Comparison of ENCODE assay signal across 21 cellular contexts in the genomic region with DNA sequence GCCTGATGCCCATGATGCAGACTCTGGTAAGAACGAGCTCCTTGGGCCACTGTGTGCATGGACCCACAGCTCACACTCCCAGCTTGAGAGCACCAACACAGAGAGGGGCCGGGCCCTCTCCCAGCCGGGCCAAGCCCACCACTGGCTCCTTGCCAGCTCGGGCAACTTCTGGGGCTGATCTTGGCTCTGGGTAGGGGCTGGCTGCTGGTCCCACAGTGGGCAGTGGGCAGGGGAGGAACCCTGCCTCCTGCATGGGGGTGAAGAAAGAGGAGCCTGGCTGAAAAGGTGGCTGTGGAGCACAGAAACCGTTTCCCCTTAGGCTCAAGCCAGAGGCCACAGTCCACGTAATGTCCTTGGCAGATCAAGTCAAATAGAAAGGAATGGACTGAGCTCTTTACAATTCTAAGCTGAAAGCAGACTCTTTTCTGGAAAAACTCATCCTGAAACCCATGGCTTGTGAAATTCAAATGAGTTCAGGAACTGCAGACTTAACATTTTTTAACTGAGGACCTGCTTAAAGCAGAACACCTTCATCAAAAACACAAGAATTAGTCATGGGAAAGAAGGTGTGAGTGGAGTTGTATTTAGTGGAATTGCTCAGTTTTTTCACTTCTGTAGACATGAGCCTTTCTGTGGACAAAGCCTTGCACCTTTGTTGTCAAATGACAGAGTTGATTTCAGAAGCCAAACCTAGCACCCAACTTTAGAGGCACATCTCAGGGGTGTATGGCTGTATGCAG.
DNase-seq lines count a peak whose midpoint lies in the region; ATAC-seq, FAIRE-seq and TF ChIP-seq lines count a peak whose summit lies in the region.
"Had no signal": no experiment of that assay in that cellular context is flagged by ENCODE, and none has a peak within 500 bp of the region (broad histone marks: within the 10 kb centered on the region; RNA-seq: fewer than 3 reads in every experiment).

No MANE protein-coding gene starts in this region.

- H3K9me3 ChIP-seq in left ventricle myocardium inferior (replicated peaks) (no peaks in the 10 kb centered on the region), H1 (ENCODE audit: insufficient read depth in 2 of 2, low read depth in 1 of 2, low read length in 1 of 2) (no peaks in the 10 kb centered on the region), osteoblast (ENCODE audit: low read depth, low read length) (no peaks in the 10 kb centered on the region)
- H3K9me3 ChIP-seq: spleen had no signal

- H4K20me1 ChIP-seq in H1 (replicated peaks in 1 of 2; ENCODE audit: control insufficient read depth in 1 of 2, insufficient read depth in 2 of 2, low read length in 2 of 2), result no peaks in the 10 kb centered on the region
- no peaks in the 10 kb centered on the region for H4K20me1 ChIP-seq in osteoblast (ENCODE audit: insufficient read depth, low read length)

- H2BK120ac ChIP-seq in H1 (replicated peaks; ENCODE audit: low read depth, low read length), result no peak overlapping the region

- POLR2A ChIA-PET in H1 (lab: Charles Lee; ENCODE audit: partially characterized antibody), result interaction anchor here (0.6 to 1.3 kb wide), 2 partner anchors 14 to 163 kb away, joined by 3 read pairs; no protein-coding TSS in a partner anchor

- ATAC-seq in Right ventricle myocardium superior (ENCODE audit: poor library complexity), result no peak
- ATAC-seq: foreskin keratinocyte had no signal

- 0 out of 2 replicates have a peak overlapping the region, but pooled peaks have one; percentile 63 for H2BK12ac ChIP-seq in H1 (ENCODE audit: low read depth, low read length)

- H3K4me3 Mint-ChIP-seq in activated T-helper 1 cell treated with anti-CD3 and anti-CD28 coated beads, Interleukin-12 subunit alpha, Interleukin-12 subunit beta, Interleukin-2, Interleukin-4 antibody, amounts not matched to agents 30 ng/mL and 10 ng/mL and 1 ng/mL, durations not matched to agents 14 hours and 24 hours and 36 hours, result no peak overlapping the region
- H3K4me3 Mint-ChIP-seq: activated B cell treated with CpG ODN at 0.5 μM for 24 hours; CD4-positive, CD25-positive, alpha-beta regulatory T cell; T-helper 2 cell treated with Interferon-gamma antibody and Interleukin-4, amounts not matched to agents 5 μg/mL and 100 μg/mL, for 36 hours had no signal

- H3K9me3 Mint-ChIP-seq in activated T-helper 1 cell treated with anti-CD3 and anti-CD28 coated beads, Interleukin-12 subunit alpha, Interleukin-12 subunit beta, Interleukin-2, Interleukin-4 antibody, amounts not matched to agents 30 ng/mL and 10 ng/mL and 1 ng/mL, durations not matched to agents 14 hours and 24 hours and 36 hours, result no peaks in the 10 kb centered on the region
- H3K9me3 Mint-ChIP-seq: activated B cell treated with CpG ODN at 0.5 μM for 24 hours; CD4-positive, CD25-positive, alpha-beta regulatory T cell; T-helper 2 cell treated with Interferon-gamma antibody and Interleukin-4, amounts not matched to agents 5 μg/mL and 100 μg/mL, for 36 hours had no signal

- DNase-seq in left ventricle myocardium inferior (no peak), Right ventricle myocardium superior (no peak), H1 (ENCODE audit: low read depth in 1 of 2, low spot score in 2 of 2) (no peak), osteoblast (ENCODE audit: insufficient read length, low spot score, missing footprints) (peak; percentile 71), DMS 273 (lab: John Stamatoyannopoulos, UW; ENCODE audit: unreplicated experiment) (no peak), KG1 (lab: John Stamatoyannopoulos, UW) (no peak), globus pallidus (ENCODE audit: low spot score) (no peak)
- DNase-seq in activated T-helper 1 cell treated with anti-CD3 and anti-CD28 coated beads, Interleukin-12 subunit alpha, Interleukin-12 subunit beta, Interleukin-2, Interleukin-4 antibody, amounts not matched to agents 30 ng/mL and 10 ng/mL and 1 ng/mL, durations not matched to agents 14 hours and 24 hours and 36 hours (ENCODE audit: low spot score), result no peak
- DNase-seq: activated B cell treated with CpG ODN at 0.5 μM for 24 hours; activated effector memory CD4-positive, alpha-beta T cell treated with anti-CD3 and anti-CD28 coated beads, Interleukin-2, amount 50 U/mL, for 16 hours; CD4-positive, CD25-positive, alpha-beta regulatory T cell; foreskin keratinocyte; NCI-H1105 treated with DMSO at 0.1 percent for 48 hours; NCI-H2081; spleen; stimulated activated CD4-positive, alpha-beta T cell treated with anti-CD3 and anti-CD28 coated beads, Interleukin-4, amount 100 ng/mL, for 4 hours had no signal

- H3K27ac ChIP-seq in left ventricle myocardium inferior (replicated peaks) (peak overlapping the region; percentile 72), H1 (ENCODE audit: low read depth, low read length) (no peak overlapping the region), osteoblast (ENCODE audit: low read depth, low read length) (no peak overlapping the region)
- H3K27ac ChIP-seq: epithelial cell of prostate, foreskin keratinocyte, SK-N-MC had no signal

- H3K4me1 ChIP-seq in left ventricle myocardium inferior, result peaks cover 50% of the 10 kb centered on the region
- 0 out of 7 replicates have a peak, but pooled peaks cover 0 to 2% (median 0%) of the 10 kb centered on the region in 4 experiments for H3K4me1 ChIP-seq in H1 (replicated peaks in 1 of 4; ENCODE audit: control insufficient read depth in 3 of 4, insufficient read depth in 4 of 4, low read length in 3 of 4)
- no peaks in the 10 kb centered on the region for H3K4me1 ChIP-seq in osteoblast (ENCODE audit: insufficient read depth, low read length)
- H3K4me1 ChIP-seq: foreskin keratinocyte had no signal

- H3K36me3 Mint-ChIP-seq in activated T-helper 1 cell treated with anti-CD3 and anti-CD28 coated beads, Interleukin-12 subunit alpha, Interleukin-12 subunit beta, Interleukin-2, Interleukin-4 antibody, amounts not matched to agents 30 ng/mL and 10 ng/mL and 1 ng/mL, durations not matched to agents 14 hours and 24 hours and 36 hours (ENCODE audit: low read depth), result peaks cover 39% of the 10 kb centered on the region

- FAIRE-seq in H1 (lab: Jason Lieb, UNC), result no peak
- FAIRE-seq: GM18507, HTR-8/SVneo had no signal

- no peaks in the 10 kb centered on the region for H3K4me1 Mint-ChIP-seq in activated T-helper 1 cell treated with anti-CD3 and anti-CD28 coated beads, Interleukin-12 subunit alpha, Interleukin-12 subunit beta, Interleukin-2, Interleukin-4 antibody, amounts not matched to agents 30 ng/mL and 10 ng/mL and 1 ng/mL, durations not matched to agents 14 hours and 24 hours and 36 hours (ENCODE audit: low read depth)

- H3K79me2 ChIP-seq in H1 (ENCODE audit: control insufficient read depth in 1 of 2, insufficient read depth in 2 of 2, low read length in 2 of 2) (no peaks in the 10 kb centered on the region), osteoblast (ENCODE audit: insufficient read depth, low read length) (no peaks in the 10 kb centered on the region)

- no peaks in the 10 kb centered on the region for H3K79me1 ChIP-seq in H1 (ENCODE audit: low read depth, low read length)

- H3K4me3 ChIP-seq in left ventricle myocardium inferior (no peak overlapping the region), H1 (ENCODE audit: extremely low read depth in 1 of 4, insufficient read depth in 2 of 4, low read depth in 3 of 4, low read length in 4 of 4) (no peak overlapping the region), osteoblast (ENCODE audit: insufficient read depth, low read length) (no peak overlapping the region)
- H3K4me3 ChIP-seq: SK-N-MC, spleen had no signal

- no peaks in the 10 kb centered on the region for H3K27me3 Mint-ChIP-seq in activated T-helper 1 cell treated with anti-CD3 and anti-CD28 coated beads, Interleukin-12 subunit alpha, Interleukin-12 subunit beta, Interleukin-2, Interleukin-4 antibody, amounts not matched to agents 30 ng/mL and 10 ng/mL and 1 ng/mL, durations not matched to agents 14 hours and 24 hours and 36 hours (ENCODE audit: insufficient read depth)
- H3K27me3 Mint-ChIP-seq: activated B cell treated with CpG ODN at 0.5 μM for 24 hours; CD4-positive, CD25-positive, alpha-beta regulatory T cell had no signal

- TF ChIP-seq RAD21 in H1 (IDR thresholded peaks at IDR 0.05 in 1 of 2, conservative IDR thresholded peaks at IDR 0.05 in 1 of 2; ENCODE audit: low read depth in 2 of 2, low read length in 2 of 2), result no peak

- H2AFZ ChIP-seq in H1 (ENCODE audit: low read length), result no peak overlapping the region
- H2AFZ ChIP-seq in osteoblast (ENCODE audit: low read length), result no peak overlapping the region

- H3K4me2 ChIP-seq in H1 (ENCODE audit: insufficient read depth in 1 of 2, low read depth in 2 of 2, low read length in 2 of 2) (no peak overlapping the region), osteoblast (ENCODE audit: insufficient read depth, low read length) (no peak overlapping the region)

- H3K23me2 ChIP-seq in H1 (ENCODE audit: low read depth, low read length), result no peaks in the 10 kb centered on the region

- CTCF ChIA-PET in H1 (lab: Charles Lee; ENCODE audit: partially characterized antibody), result interaction anchor here (0.6 to 2.1 kb wide), 12 partner anchors 8 to 273 kb away, joined by 3 to 8 read pairs (median 4); no protein-coding TSS in a partner anchor

- H2BK20ac ChIP-seq in H1 (ENCODE audit: low read length), result no peak overlapping the region

- H4K5ac ChIP-seq in H1 (ENCODE audit: insufficient read length, low read depth, low read length), result no peak overlapping the region

- no peak overlapping the region for H3K23ac ChIP-seq in H1 (ENCODE audit: insufficient read length)

- TF ChIP-seq POLR2A in H1 (IDR thresholded peaks at IDR 0.05; ENCODE audit: control extremely low read depth in 1 of 2, low read depth in 2 of 2, low read length in 2 of 2), result no peak

- no peak overlapping the region for H3K18ac ChIP-seq in H1 (ENCODE audit: extremely low read depth, low read length)

- H3K56ac ChIP-seq in H1 (replicated peaks; ENCODE audit: insufficient read length, low read depth, low read length), result no peak overlapping the region

- no peak overlapping the region for H4K91ac ChIP-seq in H1 (replicated peaks; ENCODE audit: insufficient read length, low read length)

- H3K27me3 ChIP-seq in left ventricle myocardium inferior (ENCODE audit: low read depth) (no peaks in the 10 kb centered on the region), H1 (replicated peaks in 1 of 4; ENCODE audit: control insufficient read depth in 3 of 4, extremely low read depth in 1 of 4, insufficient read depth in 3 of 4, low read length in 3 of 4) (no peaks in the 10 kb centered on the region), osteoblast (ENCODE audit: insufficient read depth, low read length) (no peaks in the 10 kb centered on the region)
- H3K27me3 ChIP-seq: foreskin keratinocyte, spleen had no signal

- intact Hi-C loops in left ventricle myocardium inferior (cut with micrococcal nuclease), result no loop called here
- intact Hi-C loops in Right ventricle myocardium superior (cut with DNase I), result no loop called here
- intact Hi-C loops in activated T-helper 1 cell treated with anti-CD3 and anti-CD28 coated beads, Interleukin-12 subunit alpha, Interleukin-12 subunit beta, Interleukin-2, Interleukin-4 antibody, amounts not matched to agents 30 ng/mL and 10 ng/mL and 1 ng/mL, durations not matched to agents 14 hours and 24 hours and 36 hours (cut with micrococcal nuclease), result no loop called here

- no peak overlapping the region for H3K27ac Mint-ChIP-seq in activated T-helper 1 cell treated with anti-CD3 and anti-CD28 coated beads, Interleukin-12 subunit alpha, Interleukin-12 subunit beta, Interleukin-2, Interleukin-4 antibody, amounts not matched to agents 30 ng/mL and 10 ng/mL and 1 ng/mL, durations not matched to agents 14 hours and 24 hours and 36 hours
- H3K27ac Mint-ChIP-seq: activated B cell treated with CpG ODN at 0.5 μM for 24 hours had no signal

- H2BK5ac ChIP-seq in H1 (ENCODE audit: low read depth, low read length), result peak overlapping the region; percentile 39; the same call in 1 of the 2 replicates

- TF ChIP-seq CTCF in left ventricle myocardium inferior (IDR thresholded peaks at IDR 0.05; ENCODE audit: borderline replicate concordance) (no peak), H1 (IDR thresholded peaks at IDR 0.05; ENCODE audit: control extremely low read depth in 1 of 3, insufficient read depth in 1 of 3, low read depth in 1 of 3, low read length in 3 of 3) (no peak), osteoblast (IDR thresholded peaks at IDR 0.05; ENCODE audit: extremely low read depth, low read depth, low read length) (no peak)

- peak overlapping the region; percentile 33; the same call in 1 of the 2 replicates for H2AK5ac ChIP-seq in H1 (ENCODE audit: low read depth, low read length)

- no peak overlapping the region for H2BK15ac ChIP-seq in H1 (ENCODE audit: low read length)

- no peak overlapping the region for H3K9ac ChIP-seq in H1 (replicated peaks in 1 of 4; ENCODE audit: extremely low read depth in 1 of 4, low read depth in 3 of 4, low read length in 3 of 4)

- 86% methylated on average over 6 of the region's 6 CpGs; no CpG with 5 or more reads in 1 of the 2 experiments for WGBS in H1 (ENCODE audit: extremely low coverage in 1 of 2, insufficient coverage in 1 of 2, insufficient read length in 1 of 2, insufficient replicate concordance in 2 of 2, low coverage in 1 of 2, low lambda C conversion rate in 2 of 2, missing lambda C conversion rate in 1 of 2), 2 experiments

- TF ChIP-seq EP300 in H1 (IDR thresholded peaks at IDR 0.05; ENCODE audit: borderline replicate concordance in 1 of 2, low read depth in 2 of 2, low read length in 2 of 2), result no peak

- H3K4ac ChIP-seq in H1 (replicated peaks; ENCODE audit: insufficient read length, low read depth, low read length), result no peak overlapping the region

- H4K8ac ChIP-seq in H1 (ENCODE audit: extremely low read depth, insufficient read depth, low read length), result no peak overlapping the region

- peaks cover 42% of the 10 kb centered on the region for H3K36me3 ChIP-seq in left ventricle myocardium inferior
- peaks cover 0 to 6% (median 0%) of the 10 kb centered on the region in 4 experiments; a peak in 3 of 8 replicates for H3K36me3 ChIP-seq in H1 (ENCODE audit: control insufficient read depth in 2 of 4, insufficient read depth in 4 of 4, low read length in 3 of 4)
- peaks cover 76% of the 10 kb centered on the region for H3K36me3 ChIP-seq in osteoblast (ENCODE audit: insufficient read depth, low read length)

- H3K14ac ChIP-seq in H1 (ENCODE audit: insufficient read length), result no peak overlapping the region
